Comparison of ENCODE assay signal across 8 cellular contexts in genomic region chr20:62887147-62887859, GRCh38. TPM values are rescaled to one million over a fixed set of nuclear protein-coding genes. Genes with fewer than 3 reads are reported as not detected.
A peak's percentile ranks its signal among the peaks of the same experiment; 100 is the strongest.
DNase-seq lines count a peak whose midpoint lies in the region; ATAC-seq and TF ChIP-seq lines count a peak whose summit lies in the region.

No MANE protein-coding gene starts in this region.

- peaks cover 21% of the 10 kb centered on the region for H4K20me1 ChIP-seq in GM23338 (replicated peaks; ENCODE audit: insufficient read depth)

- peak overlapping the region in 1 of 2 experiments; percentile 63 for H3K18ac ChIP-seq in mesenchymal stem cell (ENCODE audit: low read depth in 1 of 2, low read length in 2 of 2)

- DNase-seq in GM23338 (ENCODE audit: low spot score) (no peak), NCI-H748 (lab: John Stamatoyannopoulos, UW; ENCODE audit: unreplicated experiment) (peak; percentile 79), amniotic epithelial cell (ENCODE audit: low read depth) (peak; percentile 98), mesenchymal stem cell (peak; percentile 96), type B pancreatic cell (ENCODE audit: extremely low spot score, unreplicated experiment) (no peak), glutamatergic neuron (no peak)
- no peak for DNase-seq in activated CD4-positive, CD25-positive, alpha-beta regulatory T cell treated with anti-CD3 and anti-CD28 coated beads, Interleukin-2, amount 50 U/mL, for 72 hours

- TF ChIP-seq CTCF in GM23338 (conservative IDR thresholded peaks at IDR 0.05; ENCODE audit: low read depth in 2 of 2): peak in 1 of 2 experiments; percentile 17; a peak in 1 of 4 replicates
- TF ChIP-seq CTCF in type B pancreatic cell (conservative IDR thresholded peaks at IDR 0.05): no peak
- TF ChIP-seq CTCF in glutamatergic neuron (IDR thresholded peaks at IDR 0.05; ENCODE audit: partially characterized antibody, unreplicated experiment): no peak

- H2BK12ac ChIP-seq in mesenchymal stem cell (ENCODE audit: low read length in 2 of 2): peak overlapping the region in 1 of 2 experiments; percentile 55

- H3F3A ChIP-seq in GM23338 (replicated peaks; ENCODE audit: low read depth): peaks cover 75% of the 10 kb centered on the region; the same call in 1 of the 2 replicates

- H3K4ac ChIP-seq in mesenchymal stem cell (ENCODE audit: low read depth in 1 of 2, low read length in 2 of 2): no peak overlapping the region

- no peaks in the 10 kb centered on the region for H3K9me3 ChIP-seq in mesenchymal stem cell (ENCODE audit: control insufficient read depth, low read length)

- no peak for ATAC-seq in GM23338
- ATAC-seq in HG02970 (IDR thresholded peaks at IDR 0.05; ENCODE audit: low FRiP score, unreplicated experiment): no peak

- H3K27me3 ChIP-seq in GM23338 (ENCODE audit: insufficient read depth) (no peaks in the 10 kb centered on the region), mesenchymal stem cell (ENCODE audit: control insufficient read depth in 1 of 2, insufficient read depth in 1 of 2, low read length in 2 of 2) (no peaks in the 10 kb centered on the region)

- peaks cover 53% of the 10 kb centered on the region for H3K36me3 ChIP-seq in GM23338 (ENCODE audit: insufficient read depth)
- peaks cover 60 to 73% of the 10 kb centered on the region in 2 experiments for H3K36me3 ChIP-seq in mesenchymal stem cell (ENCODE audit: control insufficient read depth in 1 of 2, insufficient read depth in 2 of 2, low read depth in 1 of 2, low read length in 2 of 2)

- H3K9me2 ChIP-seq in GM23338 (ENCODE audit: insufficient read depth): no peaks in the 10 kb centered on the region

- H4K8ac ChIP-seq in mesenchymal stem cell (ENCODE audit: low read length): peak overlapping the region; percentile 74

- H2AK5ac ChIP-seq in mesenchymal stem cell (ENCODE audit: low read length, severe bottlenecking): peak overlapping the region; percentile 3

- no peak overlapping the region for H2BK5ac ChIP-seq in mesenchymal stem cell (ENCODE audit: low read depth, low read length, poor library complexity, severe bottlenecking)

- no peaks in the 10 kb centered on the region for H3K9me3 Mint-ChIP-seq in GM23338
- no peaks in the 10 kb centered on the region for H3K9me3 Mint-ChIP-seq in type B pancreatic cell
- peaks cover 2% of the 10 kb centered on the region for H3K9me3 Mint-ChIP-seq in glutamatergic neuron (ENCODE audit: unreplicated experiment)

- no peak overlapping the region for H2BK15ac ChIP-seq in mesenchymal stem cell (ENCODE audit: low read depth, poor library complexity, severe bottlenecking)

- H3K79me1 ChIP-seq in mesenchymal stem cell (replicated peaks; ENCODE audit: low read length, poor library complexity, severe bottlenecking): peaks cover 21% of the 10 kb centered on the region

- no peak overlapping the region for H4K91ac ChIP-seq in mesenchymal stem cell (ENCODE audit: low read length)

- H3K4me3 Mint-ChIP-seq in GM23338: no peak overlapping the region
- H3K4me3 Mint-ChIP-seq in type B pancreatic cell: no peak overlapping the region
- H3K4me3 Mint-ChIP-seq in glutamatergic neuron (ENCODE audit: unreplicated experiment): no peak overlapping the region

- no peak overlapping the region for H3K23ac ChIP-seq in mesenchymal stem cell (ENCODE audit: low read length in 2 of 2)

- H3K14ac ChIP-seq in mesenchymal stem cell (ENCODE audit: low read length in 2 of 2): no peak overlapping the region

- H3K36me3 Mint-ChIP-seq in GM23338 (ENCODE audit: low read depth) (peaks cover 62% of the 10 kb centered on the region), type B pancreatic cell (peaks cover 13% of the 10 kb centered on the region), glutamatergic neuron (ENCODE audit: unreplicated experiment) (peaks cover under 1% of the 10 kb centered on the region)

- WGBS in mesenchymal stem cell: 37% methylated on average over 11 of the region's 13 CpGs

- peak overlapping the region; percentile 69 for H3K27ac ChIP-seq in GM23338 (ENCODE audit: low read depth)
- H3K27ac ChIP-seq in mesenchymal stem cell (ENCODE audit: low read length, poor library complexity, severe bottlenecking): peak overlapping the region; percentile 79

- no peak overlapping the region for H3K9ac ChIP-seq in mesenchymal stem cell (ENCODE audit: low read length)

- no peaks in the 10 kb centered on the region for H3K79me2 ChIP-seq in GM23338 (replicated peaks; ENCODE audit: insufficient read depth)

- H2AFZ ChIP-seq in GM23338 (no peak overlapping the region), mesenchymal stem cell (ENCODE audit: low read depth, low read length) (no peak overlapping the region)

- peaks cover 17% of the 10 kb centered on the region for H3K27me3 Mint-ChIP-seq in GM23338 (ENCODE audit: insufficient read depth, low read depth, poor library complexity)
- no peaks in the 10 kb centered on the region for H3K27me3 Mint-ChIP-seq in type B pancreatic cell
- peaks cover 9% of the 10 kb centered on the region for H3K27me3 Mint-ChIP-seq in glutamatergic neuron (ENCODE audit: unreplicated experiment)

- H3K4me1 Mint-ChIP-seq in GM23338: peaks cover 35% of the 10 kb centered on the region
- peaks cover 5% of the 10 kb centered on the region for H3K4me1 Mint-ChIP-seq in type B pancreatic cell (ENCODE audit: unreplicated experiment)
- H3K4me1 Mint-ChIP-seq in glutamatergic neuron (ENCODE audit: low read depth, unreplicated experiment): peaks cover 22% of the 10 kb centered on the region

- H3K4me1 ChIP-seq in GM23338 (ENCODE audit: insufficient read depth) (peaks cover 18% of the 10 kb centered on the region), mesenchymal stem cell (ENCODE audit: control insufficient read depth, insufficient read depth, low read depth, low read length) (peaks cover 31% of the 10 kb centered on the region)

- H2BK120ac ChIP-seq in mesenchymal stem cell (ENCODE audit: low read depth, low read length): no peak overlapping the region

- H3K4me2 ChIP-seq in GM23338 (no peak overlapping the region), mesenchymal stem cell (ENCODE audit: low read length, poor library complexity, severe bottlenecking) (no peak overlapping the region)

- no peak overlapping the region for H3K27ac Mint-ChIP-seq in GM23338
- no peak overlapping the region for H3K27ac Mint-ChIP-seq in type B pancreatic cell
- no peak overlapping the region for H3K27ac Mint-ChIP-seq in glutamatergic neuron (ENCODE audit: unreplicated experiment)

- H3K4me3 ChIP-seq in GM23338 (no peak overlapping the region), mesenchymal stem cell (ENCODE audit: insufficient read depth in 1 of 2, low read depth in 1 of 2, low read length in 2 of 2) (no peak overlapping the region)

TF ChIP-seq in GM23338, 12 proteins besides CTCF, POLR2A, EP300 and RAD21 (continues in another document):
- TF ChIP-seq NANOG (IDR thresholded peaks at IDR 0.05; ENCODE audit: borderline replicate concordance): no peak
- no peak for TF ChIP-seq ETS1 (IDR thresholded peaks at IDR 0.05)
- no peak for TF ChIP-seq STAT1 (IDR thresholded peaks at IDR 0.05; ENCODE audit: unreplicated experiment)
- no peak for TF ChIP-seq ZNF114 (CRISPR knock-in tag; IDR thresholded peaks at IDR 0.05)

RNA-seq across cellular contexts. Expression of gene TCFL5, which starts 25.7 kb away (rescaled TPM):
- 18.8 and 19.3 TPM in 2 replicates for total RNA-seq in GM23338 (2014; rRNA removed; shearing (Covaris generic))
- polyA plus RNA-seq in GM23338 (2016; fragmentation: Nextera tagmentation; extraction: Ambion mirVana): 5.4 and 5.8 TPM in 2 replicates
- polyA plus RNA-seq in mesenchymal stem cell (2013, experiment 1 of 2): 6.1 TPM
- polyA plus RNA-seq in mesenchymal stem cell (2013, experiment 2 of 2): 6.9 TPM
- total RNA-seq in type B pancreatic cell (ENCODE audit: low replicate concordance): 6.1 and 11.8 TPM in 2 replicates
- total RNA-seq in glutamatergic neuron (ENCODE audit: unreplicated experiment): 12.6 TPM

RNA-seq across cellular contexts. Expression of gene DIDO1, which starts 39.0 kb away (rescaled TPM):
- 147 and 162 TPM in 2 replicates for total RNA-seq in GM23338 (2014; rRNA removed; shearing (Covaris generic))
- polyA plus RNA-seq in GM23338 (2016; fragmentation: Nextera tagmentation; extraction: Ambion mirVana): 61.5 and 72.4 TPM in 2 replicates
- 19.5 TPM for polyA plus RNA-seq in mesenchymal stem cell (2013, experiment 1 of 2)
- polyA plus RNA-seq in mesenchymal stem cell (2013, experiment 2 of 2): 18.9 TPM
- total RNA-seq in type B pancreatic cell (ENCODE audit: low replicate concordance) (49.7 and 58.1 TPM in 2 replicates), glutamatergic neuron (ENCODE audit: unreplicated experiment) (77.8 TPM)

RNA-seq across cellular contexts. Expression of gene GID8, which starts 50.6 kb away (rescaled TPM):
- 102 and 106 TPM in 2 replicates for total RNA-seq in GM23338 (2014; rRNA removed; shearing (Covaris generic))
- polyA plus RNA-seq in GM23338 (2016; fragmentation: Nextera tagmentation; extraction: Ambion mirVana): 41.7 and 41.8 TPM in 2 replicates
- 18.0 TPM for polyA plus RNA-seq in mesenchymal stem cell (2013, experiment 1 of 2)
- 18.3 TPM for polyA plus RNA-seq in mesenchymal stem cell (2013, experiment 2 of 2)
- total RNA-seq in type B pancreatic cell (ENCODE audit: low replicate concordance) (55.8 and 68.7 TPM in 2 replicates), glutamatergic neuron (ENCODE audit: unreplicated experiment) (57.8 TPM)

Comparison
In these comparisons a context has a peak if more than half of its experiments do, and no peak if none do; other contexts are left out.
1. DNase-seq: peak in NCI-H748 (single experiment), amniotic epithelial cell (single experiment) and mesenchymal stem cell (single experiment); none in GM23338 (single experiment), type B pancreatic cell (single experiment), glutamatergic neuron (single experiment) and activated CD4-positive, CD25-positive, alpha-beta regulatory T cell treated with anti-CD3 and anti-CD28 coated beads, Interleukin-2, amount 50 U/mL, for 72 hours (single experiment).